ENCODE assay signal across 22 cellular contexts in the genomic region with DNA sequence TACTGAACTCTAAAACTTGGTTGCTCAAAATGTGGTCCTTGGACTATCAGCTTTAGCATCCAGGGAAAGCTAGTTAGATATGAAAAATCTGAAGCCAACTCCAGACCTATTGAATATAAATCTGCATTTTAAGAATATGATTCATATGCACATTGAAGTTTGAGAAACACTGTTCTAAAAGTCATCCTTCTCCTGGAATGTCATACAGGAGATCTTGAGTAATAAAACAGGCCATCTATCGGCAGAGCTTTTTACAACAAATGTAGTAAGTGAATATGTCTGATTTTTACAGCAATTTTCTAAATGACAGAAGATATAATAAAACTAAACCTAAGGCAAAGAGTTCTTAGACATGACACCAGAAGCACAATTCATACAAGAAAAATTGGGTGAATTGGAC.
"Had no signal": no experiment of that assay in that cellular context is flagged by ENCODE, and none has a peak within 500 bp of the region (broad histone marks: within the 10 kb centered on the region; RNA-seq: fewer than 3 reads in every experiment).

No MANE protein-coding gene starts in this region.

- H3K27ac Mint-ChIP-seq: endodermal cell; naive thymus-derived CD8-positive, alpha-beta T cell; stimulated activated naive B cell treated with anti-CD40 and anti-IgM and Interleukin-4, amounts not matched to agents 10 μg/mL and 1 μg/mL and 100 μg/mL, for 72 hours had no signal

- H3K36me3 Mint-ChIP-seq: naive thymus-derived CD8-positive, alpha-beta T cell; stimulated activated naive B cell treated with anti-CD40 and anti-IgM and Interleukin-4, amounts not matched to agents 10 μg/mL and 1 μg/mL and 100 μg/mL, for 72 hours had no signal

- H3K4me1 Mint-ChIP-seq: endodermal cell; naive thymus-derived CD8-positive, alpha-beta T cell; stimulated activated naive B cell treated with anti-CD40 and anti-IgM and Interleukin-4, amounts not matched to agents 10 μg/mL and 1 μg/mL and 100 μg/mL, for 72 hours; stimulated activated naive CD8-positive, alpha-beta T cell treated with anti-CD3 and anti-CD28 coated beads, Interleukin-15, amount 100 ng/mL, for 72 hours had no signal

- H3K27ac ChIP-seq: gastroesophageal sphincter, neutrophil, ovary, right atrium auricular region, sigmoid colon, testis, tibial nerve, upper lobe of right lung, vagina had no signal

- H3K36me3 ChIP-seq: gastroesophageal sphincter, neutrophil, ovary, right atrium auricular region, sigmoid colon, tibial nerve, upper lobe of right lung, vagina had no signal

- H3K27me3 Mint-ChIP-seq: stimulated activated naive B cell treated with anti-CD40 and anti-IgM and Interleukin-4, amounts not matched to agents 10 μg/mL and 1 μg/mL and 100 μg/mL, for 72 hours had no signal

- H3K4me3 Mint-ChIP-seq: endodermal cell; naive thymus-derived CD8-positive, alpha-beta T cell; stimulated activated naive B cell treated with anti-CD40 and anti-IgM and Interleukin-4, amounts not matched to agents 10 μg/mL and 1 μg/mL and 100 μg/mL, for 72 hours; stimulated activated naive CD8-positive, alpha-beta T cell treated with anti-CD3 and anti-CD28 coated beads, Interleukin-15, amount 100 ng/mL, for 72 hours had no signal

- H3K4me3 ChIP-seq: gastroesophageal sphincter, mucosa of descending colon, ovary, right atrium auricular region, sigmoid colon, skin epidermis, testis, tibial nerve, upper lobe of right lung, vagina had no signal

- H3K9me3 Mint-ChIP-seq: endodermal cell; naive thymus-derived CD8-positive, alpha-beta T cell; stimulated activated naive CD8-positive, alpha-beta T cell treated with anti-CD3 and anti-CD28 coated beads, Interleukin-15, amount 100 ng/mL, for 72 hours had no signal

- DNase-seq: effector CD4-positive, alpha-beta T cell; endodermal cell; erythroblast; glutamatergic neuron; islet precursor cell; mammary epithelial cell; mucosa of descending colon; naive thymus-derived CD8-positive, alpha-beta T cell; ovary; sigmoid colon; stimulated activated CD4-positive, alpha-beta T cell treated with anti-CD3 and anti-CD28 coated beads, Interleukin-2, amount 100 ng/mL, for 24 hours; stimulated activated CD4-positive, alpha-beta T cell treated with anti-CD3 and anti-CD28 coated beads, Interleukin-4, amount 100 ng/mL, for 4 hours; stimulated activated naive B cell treated with anti-CD40 and anti-IgM and Interleukin-4, amounts not matched to agents 10 μg/mL and 1 μg/mL and 100 μg/mL, for 72 hours; stimulated activated naive CD8-positive, alpha-beta T cell treated with anti-CD3 and anti-CD28 coated beads, Interleukin-15, amount 100 ng/mL, for 72 hours; testis; upper lobe of right lung had no signal

- H3K27me3 ChIP-seq: neutrophil, ovary, right atrium auricular region, testis, tibial nerve, upper lobe of right lung, vagina had no signal

- H3K4me1 ChIP-seq: gastroesophageal sphincter, right atrium auricular region, testis, tibial nerve, upper lobe of right lung, vagina had no signal

- H3K9me3 ChIP-seq: gastroesophageal sphincter, mucosa of descending colon, neutrophil, ovary, right atrium auricular region, sigmoid colon, testis, tibial nerve, upper lobe of right lung, vagina had no signal
